ENCODE assay signal across 1 cellular context in the genomic region with DNA sequence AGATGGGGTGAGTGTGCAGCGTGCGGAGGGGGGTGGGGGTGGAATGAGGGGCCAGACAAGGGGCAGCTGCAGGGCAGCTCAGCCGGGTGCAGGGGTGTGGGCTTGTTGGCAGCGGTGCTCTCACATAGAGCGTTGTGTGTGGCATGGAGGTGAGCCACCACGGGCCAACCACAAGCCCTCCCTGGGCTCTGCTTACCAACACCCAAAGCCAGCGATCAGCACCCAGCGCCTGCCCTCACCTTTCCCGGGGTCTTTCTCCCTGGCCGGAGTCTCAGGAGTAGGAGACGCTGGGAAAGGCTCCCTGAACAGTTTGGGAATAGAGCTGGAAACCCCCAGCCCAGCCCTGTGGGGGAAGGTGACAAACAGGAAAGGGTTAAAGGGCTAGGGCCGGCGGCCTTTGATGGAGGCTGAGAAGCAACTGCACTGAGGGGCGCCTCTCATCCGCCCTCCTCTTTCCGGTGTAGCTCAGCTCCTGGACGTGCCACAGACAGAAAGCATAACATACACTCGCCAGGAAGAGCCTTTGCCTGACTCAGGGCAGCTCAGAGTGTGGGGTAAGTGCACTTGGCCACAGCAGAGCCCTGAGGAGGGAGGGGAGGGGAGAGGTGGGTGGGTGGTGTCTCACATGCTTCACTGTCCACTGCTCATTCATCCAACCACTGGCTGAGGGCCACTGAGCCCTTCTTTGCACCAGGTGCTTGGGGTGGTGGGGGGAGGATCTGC.
A peak's percentile ranks its signal among the peaks of the same experiment; 100 is the strongest.
TF ChIP-seq lines count a peak whose summit lies in the region.

No MANE protein-coding gene starts in this region.

TF ChIP-seq in endothelial cell of umbilical vein, 7 proteins besides CTCF, POLR2A, EP300 and RAD21:
- TF ChIP-seq POLR2AphosphoS5 (IDR thresholded peaks at IDR 0.05; ENCODE audit: insufficient read depth, low read depth, low read length) (peak; percentile 70), JUN (IDR thresholded peaks at IDR 0.05; ENCODE audit: borderline replicate concordance, insufficient read depth, insufficient read length, low read depth) (no peak), FOS (IDR thresholded peaks at IDR 0.05; ENCODE audit: borderline replicate concordance, insufficient read depth, low read length) (peak; percentile 38), MYC (IDR thresholded peaks at IDR 0.05; ENCODE audit: low read depth, low read length) (no peak)
- TF ChIP-seq, protein P1, sequence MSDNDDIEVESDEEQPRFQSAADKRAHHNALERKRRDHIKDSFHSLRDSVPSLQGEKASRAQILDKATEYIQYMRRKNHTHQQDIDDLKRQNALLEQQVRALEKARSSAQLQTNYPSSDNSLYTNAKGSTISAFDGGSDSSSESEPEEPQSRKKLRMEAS (IDR thresholded peaks at IDR 0.05; ENCODE audit: insufficient read depth, insufficient read length): no peak
